In genomic region chr11:190546-190945, GRCh38 we compare ENCODE assay signal across 11 cellular contexts. TPM values are rescaled to one million over a fixed set of nuclear protein-coding genes. Genes with fewer than 3 reads are reported as not detected.
"Had no signal": no experiment of that assay in that cellular context is flagged by ENCODE, and none has a peak within 500 bp of the region (broad histone marks: within the 10 kb centered on the region; RNA-seq: fewer than 3 reads in every experiment).

No MANE protein-coding gene starts in this region.

RNA-seq across cellular contexts. Expression of gene SCGB1C1, which starts 2.3 kb away (rescaled TPM):
- total RNA-seq: activated naive CD8-positive, alpha-beta T cell treated with anti-CD3 and anti-CD28 coated beads for 36 hours; ascending aorta; body of pancreas; breast epithelium; cardiac septum; LHCN-M2; NCI-H460; RPMI7951; SJCRH30; T-helper 1 cell treated with Interleukin-12 subunit alpha and Interleukin-12 subunit beta and Interleukin-4 antibody, amounts not matched to agents 30 ng/mL and 1 ng/mL, for 36 hours; T-helper 2 cell treated with Interferon-gamma antibody and Interleukin-4, amounts not matched to agents 100 ng/mL and 5 ng/mL, for 36 hours had no signal
